25 cellular contexts compared by ENCODE assay signal in genomic region chr3:99562990-99563607, GRCh38.
DNase-seq lines count a peak whose midpoint lies in the region; ATAC-seq, FAIRE-seq and TF ChIP-seq lines count a peak whose summit lies in the region.
"Had no signal": no experiment of that assay in that cellular context is flagged by ENCODE, and none has a peak within 500 bp of the region (broad histone marks: within the 10 kb centered on the region; RNA-seq: fewer than 3 reads in every experiment).

No MANE protein-coding gene starts in this region.

- H2AFZ ChIP-seq in IMR-90 (replicated peaks; ENCODE audit: low read length, poor library complexity) = no peak overlapping the region

- WGBS in IMR-90 (ENCODE audit: extremely low coverage in 2 of 2, insufficient read length in 1 of 2), 2 experiments = no CpG with 5 or more reads among the region's 1 CpG
- WGBS in body of pancreas, 2 donors = 47 to 75% methylated on average over 1 of the region's 1 CpG

- H3K27ac ChIP-seq in IMR-90 (ENCODE audit: insufficient read depth, low read length) (peak overlapping the region; percentile 49; the same call in 1 of the 2 replicates), body of pancreas (no peak overlapping the region)
- H3K27ac ChIP-seq: C4-2B, right atrium auricular region, suprapubic skin had no signal

- no peak overlapping the region for H3K18ac ChIP-seq in IMR-90 (ENCODE audit: low read depth, low read length)

- H3K56ac ChIP-seq in IMR-90 (ENCODE audit: extremely low read depth, insufficient read depth, low read length) = no peak overlapping the region

- peak overlapping the region; percentile 73 for H2BK5ac ChIP-seq in IMR-90 (ENCODE audit: low read depth, low read length, poor library complexity, severe bottlenecking)

- peak overlapping the region; percentile 5; the same call in 1 of the 2 replicates for H3K4me2 ChIP-seq in IMR-90 (ENCODE audit: low read depth, low read length)

- H3K9me3 ChIP-seq in IMR-90 (ENCODE audit: control insufficient read depth, insufficient read depth, low read length) (no peaks in the 10 kb centered on the region), body of pancreas (no peaks in the 10 kb centered on the region)
- H3K9me3 ChIP-seq: right atrium auricular region, suprapubic skin had no signal

- POLR2A ChIA-PET in IMR-90 (lab: Charles Lee; ENCODE audit: unreplicated experiment) = no interaction called here

- TF ChIP-seq POLR2A in IMR-90 (IDR thresholded peaks at IDR 0.05; ENCODE audit: low read depth, low read length) (no peak), body of pancreas (IDR thresholded peaks at IDR 0.05) (no peak)

- peak; percentile 84 for ATAC-seq in IMR-90 (ENCODE audit: low read depth)
- ATAC-seq in HG03442 (IDR thresholded peaks at IDR 0.05; ENCODE audit: unreplicated experiment) = no peak
- no peak for ATAC-seq in body of pancreas
- no peak for ATAC-seq in HG03457 (IDR thresholded peaks at IDR 0.05; ENCODE audit: unreplicated experiment)

- no TSS peak for BruUV-seq in IMR-90 (replicated peaks; lab: Mats Ljungman, UMichigan)

- no peak for FAIRE-seq in bronchial epithelial cell (lab: Jason Lieb, UNC)
- FAIRE-seq: colon, D721Med had no signal

- dilution Hi-C loops in IMR-90 (cut with HindIII; ENCODE audit: low sequenced_read_pairs, unreplicated experiment) = no loop called here

- CTCF ChIA-PET in IMR-90 (lab: Yijun Ruan, JAX) = interaction anchor here (0.6 to 0.8 kb wide), 2 partner anchors 29 to 540 kb away, joined by 3 to 12 read pairs; no protein-coding TSS in a partner anchor

- DNase-seq in AG08395 (ENCODE audit: low spot score) (peak; percentile 19), IMR-90 (peak; percentile 66), bronchial epithelial cell (ENCODE audit: low read depth) (peak; percentile 32), kidney glomerular epithelial cell (lab: John Stamatoyannopoulos, UW) (peak; percentile 66), body of pancreas (no peak), amniotic stem cell (lab: John Stamatoyannopoulos, UW) (no peak)
- DNase-seq: activated CD4-positive, alpha-beta T cell treated with anti-CD3 and anti-CD28 coated beads for 1 hour; activated naive CD4-positive, alpha-beta T cell treated with Interleukin-2 at 50 U/mL for 16 hours; activated T-cell treated with anti-CD3 and anti-CD28 coated beads, Interleukin-2, amount 50 U/mL, for 24 hours; anterior cingulate cortex; endodermal cell; hypothalamus; islet precursor cell; naive B cell; NCI-H2171; NCI-H69; occipital lobe; SHP77 had no signal

- no peaks in the 10 kb centered on the region for H3K79me1 ChIP-seq in IMR-90 (ENCODE audit: low read depth in 1 of 2, low read length in 2 of 2)

- H3K27me3 ChIP-seq in IMR-90 (ENCODE audit: control insufficient read depth, insufficient read depth, low read length) (no peaks in the 10 kb centered on the region), bronchial epithelial cell (ENCODE audit: control insufficient read depth, insufficient read depth, low read length) (no peaks in the 10 kb centered on the region), body of pancreas (no peaks in the 10 kb centered on the region)
- H3K27me3 ChIP-seq: right atrium auricular region, suprapubic skin had no signal

- H3K4ac ChIP-seq in IMR-90 (ENCODE audit: low read depth, low read length) = peak overlapping the region; percentile 79; the same call in 1 of the 2 replicates

- H2AK5ac ChIP-seq in IMR-90 (ENCODE audit: low read depth, low read length) = peak overlapping the region; percentile 53; the same call in 1 of the 2 replicates

- no peak overlapping the region for H3K9ac ChIP-seq in IMR-90 (ENCODE audit: low read depth, low read length)

- peak overlapping the region; percentile 88 for H2BK20ac ChIP-seq in IMR-90 (ENCODE audit: low read depth, low read length)

- H4K20me1 ChIP-seq in IMR-90 (ENCODE audit: insufficient read depth, low read length) = no peaks in the 10 kb centered on the region

- peak overlapping the region; percentile 76 for H4K91ac ChIP-seq in IMR-90 (ENCODE audit: insufficient read depth, low read depth, low read length)

- H3K36me3 ChIP-seq in IMR-90 (ENCODE audit: control insufficient read depth, insufficient read depth, low read length) (no peaks in the 10 kb centered on the region), bronchial epithelial cell (ENCODE audit: control insufficient read depth, insufficient read depth, low read length) (no peaks in the 10 kb centered on the region), body of pancreas (replicated peaks in 1 of 2; ENCODE audit: insufficient read depth in 1 of 2, low read depth in 2 of 2) (no peaks in the 10 kb centered on the region)
- H3K36me3 ChIP-seq: right atrium auricular region, suprapubic skin had no signal

- H3K4me1 ChIP-seq in IMR-90 (ENCODE audit: control insufficient read depth, insufficient read depth, low read length) = peaks cover 5% of the 10 kb centered on the region; the same call in 1 of the 2 replicates
- no peaks in the 10 kb centered on the region for H3K4me1 ChIP-seq in body of pancreas
- H3K4me1 ChIP-seq: right atrium auricular region, suprapubic skin had no signal

- H2BK120ac ChIP-seq in IMR-90 (ENCODE audit: low read depth, low read length) = peak overlapping the region; percentile 78

- H3K4me3 ChIP-seq in IMR-90 (ENCODE audit: insufficient read depth, low read depth, low read length) = no peak overlapping the region
- H3K4me3 ChIP-seq in bronchial epithelial cell (ENCODE audit: low read depth, low read length) = no peak overlapping the region
- H3K4me3 ChIP-seq in body of pancreas = no peak overlapping the region
- H3K4me3 ChIP-seq: right atrium auricular region, suprapubic skin had no signal

- H2BK15ac ChIP-seq in IMR-90 (ENCODE audit: low read depth, low read length) = no peak overlapping the region; the same call in 2 of the 3 replicates

- peak overlapping the region in 1 of 2 experiments; percentile 54; a peak in 1 of 4 replicates for H4K8ac ChIP-seq in IMR-90 (ENCODE audit: low read depth in 2 of 2, low read length in 2 of 2)

- H2AK9ac ChIP-seq in IMR-90 (replicated peaks; ENCODE audit: low read depth, low read length, poor library complexity) = no peak overlapping the region

- intact Hi-C loops in IMR-90 (cut with micrococcal nuclease) (no loop called here), body of pancreas (cut with DNase I) (no loop called here)

- H4K5ac ChIP-seq in IMR-90 (ENCODE audit: low read depth, low read length) = no peak overlapping the region; the same call in 1 of the 2 replicates

- peak overlapping the region; percentile 9; the same call in 1 of the 2 replicates for H3K23ac ChIP-seq in IMR-90 (ENCODE audit: low read depth, low read length)

- TF ChIP-seq CTCF in IMR-90 (conservative IDR thresholded peaks at IDR 0.05; ENCODE audit: low read depth, low read length) (no peak), bronchial epithelial cell (IDR thresholded peaks at IDR 0.05; ENCODE audit: insufficient read depth, low read length, severe bottlenecking) (no peak), body of pancreas (IDR thresholded peaks at IDR 0.05) (no peak)

- in situ Hi-C loops in IMR-90 (cut with MboI; ENCODE audit: low sequenced_read_pairs) = no loop called here

- no peaks in the 10 kb centered on the region for H3K9me1 ChIP-seq in IMR-90 (ENCODE audit: insufficient read depth, low read length)

- peak overlapping the region; percentile 29; the same call in 1 of the 2 replicates for H3K14ac ChIP-seq in IMR-90 (replicated peaks; ENCODE audit: low read depth, low read length)

- TF ChIP-seq RAD21 in IMR-90 (IDR thresholded peaks at IDR 0.05; ENCODE audit: low read length) = no peak

TF ChIP-seq in IMR-90, 13 proteins besides CTCF, POLR2A, EP300 and RAD21:
- TF ChIP-seq RFX5 (IDR thresholded peaks at IDR 0.05; ENCODE audit: low read depth, low read length) = no peak
- TF ChIP-seq CEBPB (IDR thresholded peaks at IDR 0.05; ENCODE audit: low read depth, low read length) = no peak
- no peak for TF ChIP-seq MAZ (IDR thresholded peaks at IDR 0.05; ENCODE audit: borderline replicate concordance, low read depth, low read length)
- TF ChIP-seq RCOR1 (IDR thresholded peaks at IDR 0.05; ENCODE audit: insufficient replicate concordance, low read length) = no peak
- no peak for TF ChIP-seq ELK1 (IDR thresholded peaks at IDR 0.05; ENCODE audit: borderline replicate concordance, low read depth, low read length)

Comparison
In these comparisons a context has a peak if more than half of its experiments do, and no peak if none do; other contexts are left out.
1. DNase-seq: peak in AG08395 (single experiment), IMR-90 (single experiment), bronchial epithelial cell (single experiment) and kidney glomerular epithelial cell (single experiment); none in body of pancreas (0 of 4) and amniotic stem cell (single experiment).